ENCODE assay signal across 29 cellular contexts in the genomic region with DNA sequence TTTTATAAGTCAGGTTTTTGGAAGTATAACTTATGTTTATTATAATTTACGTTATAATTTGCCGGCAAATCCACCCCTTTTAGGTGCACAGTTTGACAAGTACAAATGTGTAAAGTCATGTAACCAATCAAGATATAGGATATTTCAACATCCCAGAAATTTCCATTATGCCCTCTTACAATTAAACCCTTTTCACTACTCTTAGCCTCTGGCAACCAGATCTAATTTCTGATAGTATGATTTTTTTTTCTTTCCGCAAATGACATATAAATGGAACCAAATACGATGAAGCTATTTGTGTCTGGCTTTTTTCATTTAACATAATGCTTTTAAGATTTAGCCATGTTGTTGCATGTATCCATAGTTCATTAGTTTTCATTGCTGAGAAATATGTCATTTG.
"Had no signal": no experiment of that assay in that cellular context is flagged by ENCODE, and none has a peak within 500 bp of the region (broad histone marks: within the 10 kb centered on the region; RNA-seq: fewer than 3 reads in every experiment).

No MANE protein-coding gene starts in this region.

- H3K4me3 ChIP-seq: colonic mucosa, coronary artery, dorsolateral prefrontal cortex, esophagus muscularis mucosa, esophagus squamous epithelium, gastrocnemius medialis, gastroesophageal sphincter, heart left ventricle, heart right ventricle, hepatocyte had no signal

- H3K79me2 ChIP-seq: hepatocyte had no signal

- H3K27ac ChIP-seq: colonic mucosa, coronary artery, dorsolateral prefrontal cortex, epithelial cell of prostate, esophagus muscularis mucosa, esophagus squamous epithelium, foreskin keratinocyte, gastrocnemius medialis, gastroesophageal sphincter, heart left ventricle, heart right ventricle, hepatocyte had no signal

- H3K36me3 ChIP-seq: colonic mucosa, esophagus muscularis mucosa, esophagus squamous epithelium, gastrocnemius medialis, gastroesophageal sphincter, heart left ventricle, heart right ventricle had no signal

- H3K27me3 ChIP-seq: colonic mucosa, esophagus muscularis mucosa, gastrocnemius medialis had no signal

- H3K4me2 ChIP-seq: hepatocyte had no signal

- ATAC-seq: effector memory CD8-positive, alpha-beta T cell; esophagus mucosa; foreskin keratinocyte; gastrocnemius medialis; gastroesophageal sphincter; heart left ventricle; heart right ventricle had no signal

- DNase-seq: colonic mucosa; cortex of kidney; dermis blood vessel endothelial cell; dorsolateral prefrontal cortex; effector CD4-positive, alpha-beta T cell; effector CD8-positive, alpha-beta T cell; effector memory CD4-positive, alpha-beta T cell; effector memory CD8-positive, alpha-beta T cell; endodermal cell; erythroblast; esophagus squamous epithelium; foreskin fibroblast; foreskin keratinocyte; foreskin melanocyte; gastrocnemius medialis; glutamatergic neuron; head of caudate nucleus; heart left ventricle; heart right ventricle had no signal

- H2AFZ ChIP-seq: hepatocyte had no signal

- FAIRE-seq: colon, endometrium, endothelial cell of umbilical vein, frontal cortex had no signal

- H3K9me3 ChIP-seq: colonic mucosa, esophagus muscularis mucosa, esophagus squamous epithelium, gastrocnemius medialis, gastroesophageal sphincter, heart left ventricle, heart right ventricle had no signal

- H3K4me1 ChIP-seq: colonic mucosa, esophagus muscularis mucosa, esophagus squamous epithelium, foreskin keratinocyte, gastrocnemius medialis, gastroesophageal sphincter, heart left ventricle, heart right ventricle had no signal
